7 cellular contexts compared by ENCODE assay signal in genomic region chr10:114404171-114405010, GRCh38. TPM values are rescaled to one million over a fixed set of nuclear protein-coding genes. Genes with fewer than 3 reads are reported as not detected.
A peak's percentile ranks its signal among the peaks of the same experiment; 100 is the strongest.
DNase-seq lines count a peak whose midpoint lies in the region; ATAC-seq and TF ChIP-seq lines count a peak whose summit lies in the region.

Gene AFAP1L2, minus strand, starts transcription at chr10:114404502. Its CDS starts 47 bp downstream, at chr10:114404455.

- no peaks in the 10 kb centered on the region for H3F3A ChIP-seq in SK-N-SH (replicated peaks; ENCODE audit: insufficient read depth)

- no peak within 1 kb of the TSS for H3K9ac ChIP-seq in SK-N-SH
- peak within 1 kb of the TSS; percentile 81 for H3K9ac ChIP-seq in parathyroid adenoma

- H3K27me3 Mint-ChIP-seq in glutamatergic neuron (ENCODE audit: unreplicated experiment) = peaks cover 21% of the 10 kb centered on the region

- TF ChIP-seq EP300 in SK-N-SH (IDR thresholded peaks at IDR 0.05; ENCODE audit: borderline replicate concordance in 1 of 2, low read depth in 1 of 2, low read length in 1 of 2) = no peak

- ATAC-seq in GM21390 (IDR thresholded peaks at IDR 0.05; ENCODE audit: unreplicated experiment) (peak; percentile 52), HG03045 (IDR thresholded peaks at IDR 0.05; ENCODE audit: unreplicated experiment) (no peak)

- 72% methylated on average over 5 of the region's 88 CpGs for WGBS in SK-N-SH (ENCODE audit: low lambda C conversion rate)

- no peaks in the 10 kb centered on the region for H4K20me1 ChIP-seq in SK-N-SH (ENCODE audit: insufficient read depth)

- H3K79me2 ChIP-seq in SK-N-SH (ENCODE audit: insufficient read depth) (no peaks in the 10 kb centered on the region), parathyroid adenoma (peaks cover 43% of the 10 kb centered on the region)

- peaks cover 9% of the 10 kb centered on the region for H3K4me1 Mint-ChIP-seq in glutamatergic neuron (ENCODE audit: low read depth, unreplicated experiment)

- H3K27ac Mint-ChIP-seq in glutamatergic neuron (ENCODE audit: unreplicated experiment) = no peak within 1 kb of the TSS

- TF ChIP-seq RAD21 in SK-N-SH (IDR thresholded peaks at IDR 0.05; ENCODE audit: low read length) = no peak

- CTCF ChIA-PET in SK-N-SH (lab: Yijun Ruan, JAX) = interaction anchor here (0.7 to 4.3 kb wide), 5 partner anchors 9 to 300 kb away, joined by 3 to 30 read pairs (median 3); no protein-coding TSS in a partner anchor

- H3K4me3 Mint-ChIP-seq in glutamatergic neuron (ENCODE audit: unreplicated experiment) = peak within 1 kb of the TSS; percentile 85

- H3K9me3 ChIP-seq in SK-N-SH = no peaks in the 10 kb centered on the region
- H3K9me3 ChIP-seq in parathyroid adenoma (ENCODE audit: control insufficient read depth, low read length) = no peaks in the 10 kb centered on the region

- no peaks in the 10 kb centered on the region for H3K9me2 ChIP-seq in SK-N-SH

- H3K36me3 ChIP-seq in SK-N-SH (replicated peaks in 1 of 2; ENCODE audit: control insufficient read depth in 1 of 2, insufficient read depth in 2 of 2, low read length in 1 of 2) (no peaks in the 10 kb centered on the region), parathyroid adenoma (ENCODE audit: control insufficient read depth, insufficient read depth, low read length) (no peaks in the 10 kb centered on the region)

- H3K36me3 Mint-ChIP-seq in glutamatergic neuron (ENCODE audit: unreplicated experiment) = peaks cover 4% of the 10 kb centered on the region

- H3K27ac ChIP-seq in SK-N-SH (ENCODE audit: low read depth in 2 of 2, low read length in 1 of 2) (no peak within 1 kb of the TSS), parathyroid adenoma (peak within 1 kb of the TSS; percentile 91)

- 0 out of 2 replicates have a peak within 1 kb of the TSS, but pooled peaks have one; percentile 29 for H2AFZ ChIP-seq in SK-N-SH (ENCODE audit: low read depth)
- peak within 1 kb of the TSS; percentile 52 for H2AFZ ChIP-seq in parathyroid adenoma

- peak within 1 kb of the TSS in 1 of 2 experiments; percentile 43; a peak in 2 of 4 replicates for H3K4me3 ChIP-seq in SK-N-SH (ENCODE audit: low read depth in 2 of 2, low read length in 1 of 2)
- H3K4me3 ChIP-seq in parathyroid adenoma (ENCODE audit: low read depth, low read length) = peak within 1 kb of the TSS; percentile 85

- DNase-seq in SK-N-SH (peak; percentile 84), glutamatergic neuron (peak; percentile 37), Ammon's horn (ENCODE audit: low spot score) (no peak)
- DNase-seq in effector CD4-positive, alpha-beta T cell = no peak

- H3K27me3 ChIP-seq in SK-N-SH (ENCODE audit: insufficient read depth) (peaks cover 27% of the 10 kb centered on the region; the same call in 1 of the 2 replicates), parathyroid adenoma (ENCODE audit: control insufficient read depth, insufficient read depth, low read length) (no peaks in the 10 kb centered on the region)

- peaks cover 11% of the 10 kb centered on the region for H3K9me3 Mint-ChIP-seq in glutamatergic neuron (ENCODE audit: unreplicated experiment)

- POLR2A ChIA-PET in SK-N-SH (lab: Yijun Ruan, JAX) = no interaction called here

- H3K4me2 ChIP-seq in SK-N-SH (peak within 1 kb of the TSS; percentile 29), parathyroid adenoma (ENCODE audit: low read length) (peak within 1 kb of the TSS; percentile 83)

- H3K4me1 ChIP-seq in SK-N-SH (ENCODE audit: control insufficient read depth in 1 of 2, insufficient read depth in 2 of 2, low read depth in 1 of 2, low read length in 1 of 2) (peaks cover 0 to 7% of the 10 kb centered on the region in 2 experiments; a peak in 1 of 4 replicates), parathyroid adenoma (peaks cover 32% of the 10 kb centered on the region)

- no peak for TF ChIP-seq CTCF in SK-N-SH (IDR thresholded peaks at IDR 0.05)
- TF ChIP-seq CTCF in glutamatergic neuron (IDR thresholded peaks at IDR 0.05; ENCODE audit: partially characterized antibody, unreplicated experiment) = no peak
- TF ChIP-seq CTCF in parathyroid adenoma (IDR thresholded peaks at IDR 0.05) = no peak

TF ChIP-seq in SK-N-SH, 30 proteins besides CTCF, POLR2A, EP300 and RAD21:
- TF ChIP-seq MXI1 (IDR thresholded peaks at IDR 0.05; ENCODE audit: low read depth, low read length) (no peak), ELF1 (IDR thresholded peaks at IDR 0.05) (no peak), NRF1 (IDR thresholded peaks at IDR 0.05; ENCODE audit: low read depth, low read length) (no peak)

RNA-seq across cellular contexts. Expression of gene AFAP1L2, which starts in this region (rescaled TPM):
- 0.54 and 0.70 TPM in 2 replicates for polyA plus RNA-seq in SK-N-SH (2012; rRNA removed)
- 0.18 and 0.46 TPM in 2 replicates for polyA plus RNA-seq in SK-N-SH (2012; cell fraction: cytosol; rRNA removed)
- polyA plus RNA-seq in SK-N-SH (2012; cell fraction: nucleus; rRNA removed) = 1.7 and 1.9 TPM in 2 replicates
- 1.9 TPM for total RNA-seq in glutamatergic neuron (ENCODE audit: unreplicated experiment)

Comparison
In these comparisons a context has a peak if more than half of its experiments do, and no peak if none do; other contexts are left out.
1. DNase-seq: peak in SK-N-SH (single experiment) and glutamatergic neuron (single experiment); none in Ammon's horn (single experiment) and effector CD4-positive, alpha-beta T cell (single experiment).